30 cellular contexts compared by ENCODE assay signal in genomic region chr22:47943729-47944700, GRCh38.
DNase-seq lines count a peak whose midpoint lies in the region; ATAC-seq, FAIRE-seq and TF ChIP-seq lines count a peak whose summit lies in the region.
"Had no signal": no experiment of that assay in that cellular context is flagged by ENCODE, and none has a peak within 500 bp of the region (broad histone marks: within the 10 kb centered on the region; RNA-seq: fewer than 3 reads in every experiment).

No MANE protein-coding gene starts in this region.

- no peak for TF ChIP-seq EP300 in GM12878 (IDR thresholded peaks at IDR 0.05; ENCODE audit: borderline replicate concordance in 1 of 2, control insufficient read depth in 1 of 2, low read depth in 2 of 2, low read length in 2 of 2)

- no peaks in the 10 kb centered on the region for H3K36me3 ChIP-seq in DND-41 (ENCODE audit: insufficient read depth, low read length)
- H3K36me3 ChIP-seq in GM12878 (ENCODE audit: control insufficient read depth in 2 of 2, insufficient read depth in 2 of 2, low read length in 1 of 2): no peaks in the 10 kb centered on the region
- H3K36me3 ChIP-seq in MG63: no peaks in the 10 kb centered on the region
- H3K36me3 ChIP-seq: ascending aorta, cardiac muscle cell, gastrocnemius medialis, neutrophil, prostate gland, uterus had no signal

- peaks cover 18% of the 10 kb centered on the region for H3K9me3 Mint-ChIP-seq in osteocyte (ENCODE audit: unreplicated experiment)

- H3K4me3 Mint-ChIP-seq in osteocyte (ENCODE audit: unreplicated experiment): no peak overlapping the region
- H3K4me3 Mint-ChIP-seq: activated CD8-positive, alpha-beta T cell treated with anti-CD3 and anti-CD28 coated beads, Interleukin-2, amount 10 ng/mL, durations not matched to agents 7 days and 5 days; CD14-positive monocyte; dendritic cell treated with granulocyte-macrophage colony-stimulating factor and Interleukin-4, amounts not matched to agents 40 ng/mL and 50 ng/mL, for 4 days had no signal

- H3K27me3 ChIP-seq in DND-41 (ENCODE audit: insufficient read depth, low read length, poor library complexity) (no peaks in the 10 kb centered on the region), GM12878 (replicated peaks in 1 of 2; ENCODE audit: control insufficient read depth in 2 of 2, insufficient read depth in 2 of 2, low read length in 1 of 2) (no peaks in the 10 kb centered on the region), MG63 (no peaks in the 10 kb centered on the region)
- H3K27me3 ChIP-seq: ascending aorta, cardiac muscle cell, gastrocnemius medialis, neutrophil, uterus had no signal

- in situ Hi-C loops in GM12878 (cut with MboI): no loop called here

- no peaks in the 10 kb centered on the region for H3K79me2 ChIP-seq in DND-41 (ENCODE audit: insufficient read depth, low read length)
- no peaks in the 10 kb centered on the region for H3K79me2 ChIP-seq in GM12878 (ENCODE audit: control insufficient read depth, insufficient read depth, low read length)

- DNase-seq in DND-41 (peak; percentile 63), MV-4-11 (lab: John Stamatoyannopoulos, UW) (peak; percentile 12), GM12878 (ENCODE audit: low read depth, low spot score) (no peak), osteocyte (ENCODE audit: extremely low spot score, unreplicated experiment) (peak; percentile 74), NCI-H226 (no peak), MG63 (no peak)
- no peak for DNase-seq in stimulated activated CD4-positive, alpha-beta T cell treated with anti-CD3 and anti-CD28 coated beads, Interleukin-2, amount 100 ng/mL, for 48 hours
- DNase-seq: activated CD8-positive, alpha-beta T cell treated with anti-CD3 and anti-CD28 coated beads, Interleukin-2, amount 10 ng/mL, durations not matched to agents 7 days and 5 days; activated T-cell treated with anti-CD3 and anti-CD28 coated beads for 4 hours; gastrocnemius medialis; KG1; mesenchymal stem cell; NCI-H1436 treated with DMSO at 0.1 percent for 48 hours; NCI-H526 treated with DMSO at 0.1 percent for 48 hours; OCI-M1; SK-N-SH; stimulated activated CD4-positive, alpha-beta T cell treated with anti-CD3 and anti-CD28 coated beads, Interleukin-12 subunit alpha, Interleukin-12 subunit beta, amount 100 ng/mL, for 4 hours; stimulated activated CD4-positive, alpha-beta T cell treated with anti-CD3 and anti-CD28 coated beads, Interleukin-4, amount 100 ng/mL, for 4 hours; stimulated activated naive CD4-positive, alpha-beta T cell treated with Interleukin-2 at 50 U/mL for 16 hours; T-helper 2 cell; uterus had no signal

- H3K36me3 Mint-ChIP-seq in osteocyte (ENCODE audit: unreplicated experiment): no peaks in the 10 kb centered on the region
- H3K36me3 Mint-ChIP-seq: activated naive CD4-positive, alpha-beta T cell treated with anti-CD3 and anti-CD28 coated beads, Interleukin-2, amount 50 U/mL, for 72 hours; CD14-positive monocyte had no signal

- no peaks in the 10 kb centered on the region for H3K27me3 Mint-ChIP-seq in osteocyte (ENCODE audit: unreplicated experiment)
- H3K27me3 Mint-ChIP-seq: dendritic cell treated with granulocyte-macrophage colony-stimulating factor and Interleukin-4, amounts not matched to agents 40 ng/mL and 50 ng/mL, for 4 days had no signal

- RAD21 ChIA-PET in GM12878 (lab: Charles Lee; ENCODE audit: unreplicated experiment): no interaction called here

- H3K4me3 ChIP-seq in DND-41 (ENCODE audit: low read depth in 1 of 2, low read length in 2 of 2) (no peak overlapping the region), GM12878 (no peak overlapping the region), MG63 (no peak overlapping the region)
- H3K4me3 ChIP-seq: ascending aorta, cardiac muscle cell, gastrocnemius medialis, prostate gland, uterus had no signal

- TF ChIP-seq CTCF in DND-41 (IDR thresholded peaks at IDR 0.05; ENCODE audit: borderline replicate concordance, extremely low read depth, low read length, poor library complexity, severe bottlenecking): no peak
- no peak for TF ChIP-seq CTCF in GM12878 (IDR thresholded peaks at IDR 0.05 in 2 of 3, conservative IDR thresholded peaks at IDR 0.05 in 1 of 3; ENCODE audit: control insufficient read depth in 2 of 3, extremely low read depth in 1 of 3, insufficient read depth in 1 of 3, low read depth in 3 of 3, low read length in 3 of 3)
- TF ChIP-seq CTCF in osteocyte (IDR thresholded peaks at IDR 0.05): no peak

- TF ChIP-seq RAD21 in GM12878 (IDR thresholded peaks at IDR 0.05; ENCODE audit: insufficient read depth, low read depth, low read length): no peak

- H3K9ac ChIP-seq in DND-41 (ENCODE audit: low read depth, low read length) (peak overlapping the region; percentile 8; the same call in 1 of the 2 replicates), GM12878 (ENCODE audit: control insufficient read depth, insufficient read depth, low read length) (no peak overlapping the region)
- H3K9ac ChIP-seq: SK-N-SH had no signal

- no peak for TF ChIP-seq POLR2A in GM12878 (IDR thresholded peaks at IDR 0.05; ENCODE audit: low read depth, low read length)

- BruUV-seq in GM12878 (replicated peaks; lab: Mats Ljungman, UMichigan): no TSS peak

- no peak for FAIRE-seq in GM12878 (lab: Jason Lieb, UNC)
- FAIRE-seq: D721Med had no signal

- CTCF ChIA-PET in GM12878 (lab: Yijun Ruan, JAX): no interaction called here

- SMC1A ChIA-PET in GM12878 (lab: Charles Lee; ENCODE audit: uncharacterized antibody, unreplicated experiment): interaction anchor here (1.3 kb wide), 1 partner anchor 15 kb away, joined by 3 read pairs; no protein-coding TSS in a partner anchor

- intact Hi-C loops in GM12878 (cut with micrococcal nuclease; ENCODE audit: unreplicated experiment): no loop called here

- ATAC-seq in DND-41 (ENCODE audit: insufficient read depth, low read depth) (peak; percentile 93), GM12878 (peak; percentile 17; the same call in 1 of the 3 replicates)
- ATAC-seq: activated CD8-positive, alpha-beta T cell treated with anti-CD3 and anti-CD28 coated beads, Interleukin-2, amount 10 ng/mL, durations not matched to agents 7 days and 5 days; activated naive CD4-positive, alpha-beta T cell treated with anti-CD3 and anti-CD28 coated beads, Interleukin-2, amount 50 U/mL, for 72 hours; gastrocnemius medialis; sciatic nerve had no signal

- H3K4me1 ChIP-seq in DND-41 (ENCODE audit: insufficient read depth, low read length) (peaks cover 28% of the 10 kb centered on the region), GM12878 (ENCODE audit: control insufficient read depth, insufficient read depth, low read length) (no peaks in the 10 kb centered on the region)
- H3K4me1 ChIP-seq: ascending aorta, gastrocnemius medialis, prostate gland, uterus had no signal

- H4K20me1 ChIP-seq in DND-41 (ENCODE audit: insufficient read depth, low read length) (no peaks in the 10 kb centered on the region), GM12878 (ENCODE audit: control insufficient read depth, insufficient read depth) (no peaks in the 10 kb centered on the region)

- no peaks in the 10 kb centered on the region for H3K4me1 Mint-ChIP-seq in osteocyte (ENCODE audit: unreplicated experiment)

- H3K4me2 ChIP-seq in DND-41 (ENCODE audit: insufficient read depth, low read length) (peak overlapping the region; percentile 28), GM12878 (ENCODE audit: control insufficient read depth, insufficient read depth) (no peak overlapping the region)
- H3K4me2 ChIP-seq: SK-N-SH had no signal

- H3K9me3 ChIP-seq in DND-41 (ENCODE audit: insufficient read depth, low read length, severe bottlenecking) (no peaks in the 10 kb centered on the region), GM12878 (replicated peaks; ENCODE audit: control insufficient read depth, insufficient read depth, low read length) (no peaks in the 10 kb centered on the region), MG63 (no peaks in the 10 kb centered on the region)
- H3K9me3 ChIP-seq: ascending aorta, gastrocnemius medialis, neutrophil, prostate gland, SK-N-SH, uterus had no signal

- WGBS in GM12878 (ENCODE audit: insufficient coverage, insufficient replicate concordance, low lambda C conversion rate, missing lambda C conversion rate): 46% methylated on average over 13 of the region's 13 CpGs

- POLR2A ChIA-PET in GM12878 (lab: Charles Lee): no interaction called here

- H3K27ac ChIP-seq in DND-41 (ENCODE audit: low read length) (peak overlapping the region; percentile 78), GM12878 (ENCODE audit: control insufficient read depth, insufficient read depth) (no peak overlapping the region)
- H3K27ac ChIP-seq: ascending aorta, cardiac muscle cell, gastrocnemius medialis, neutrophil, prostate gland, uterus had no signal

- H2AFZ ChIP-seq in DND-41 (ENCODE audit: low read depth, low read length) (peak overlapping the region; percentile 50), GM12878 (ENCODE audit: control insufficient read depth, low read depth, low read length) (no peak overlapping the region)

- H3K27ac Mint-ChIP-seq in osteocyte (ENCODE audit: unreplicated experiment): no peak overlapping the region
- H3K27ac Mint-ChIP-seq: activated CD8-positive, alpha-beta T cell treated with anti-CD3 and anti-CD28 coated beads, Interleukin-2, amount 10 ng/mL, durations not matched to agents 7 days and 5 days; activated naive CD4-positive, alpha-beta T cell treated with anti-CD3 and anti-CD28 coated beads, Interleukin-2, amount 50 U/mL, for 72 hours; dendritic cell treated with granulocyte-macrophage colony-stimulating factor and Interleukin-4, amounts not matched to agents 40 ng/mL and 50 ng/mL, for 4 days had no signal

TF ChIP-seq in GM12878, 131 proteins besides CTCF, POLR2A, EP300 and RAD21:
- TF ChIP-seq SPI1 (IDR thresholded peaks at IDR 0.05; ENCODE audit: borderline replicate concordance, insufficient read depth, low read depth, low read length) (peak; percentile 76; the same call in 1 of the 2 replicates), YY1 (IDR thresholded peaks at IDR 0.05; ENCODE audit: low read depth, low read length) (no peak)

Comparison
In these comparisons a context has a peak if more than half of its experiments do, and no peak if none do; other contexts are left out.
1. DNase-seq: peak in DND-41 (single experiment), MV-4-11 (single experiment) and osteocyte (single experiment); none in GM12878 (single experiment), NCI-H226 (single experiment), MG63 (single experiment) and stimulated activated CD4-positive, alpha-beta T cell treated with anti-CD3 and anti-CD28 coated beads, Interleukin-2, amount 100 ng/mL, for 48 hours (0 of 2).